19 cellular contexts compared by ENCODE assay signal in the genomic region with DNA sequence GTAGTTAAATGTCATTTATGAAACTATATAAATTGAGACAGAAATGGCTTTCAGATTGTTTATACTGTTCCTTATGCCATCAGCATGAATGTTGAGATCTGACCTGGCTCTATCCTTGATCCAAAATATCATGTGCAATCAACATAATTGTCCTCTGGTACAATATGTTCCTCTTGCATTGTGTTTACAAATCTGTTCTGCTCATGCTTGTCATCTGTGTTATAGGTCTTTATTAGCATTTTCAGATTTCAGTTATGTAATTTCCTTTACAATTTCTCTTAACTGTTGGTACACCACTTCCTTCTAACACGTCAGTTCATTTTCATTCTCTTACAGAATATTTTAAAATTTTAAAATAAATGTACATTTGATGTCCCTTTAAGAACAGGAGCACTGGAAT. TPM values are rescaled to one million over a fixed set of nuclear protein-coding genes. Genes with fewer than 3 reads are reported as not detected.
DNase-seq lines count a peak whose midpoint lies in the region; ATAC-seq and TF ChIP-seq lines count a peak whose summit lies in the region.
"Had no signal": no experiment of that assay in that cellular context is flagged by ENCODE, and none has a peak within 500 bp of the region (broad histone marks: within the 10 kb centered on the region; RNA-seq: fewer than 3 reads in every experiment).

No MANE protein-coding gene starts in this region.

- peaks cover 19% of the 10 kb centered on the region for H3K27me3 ChIP-seq in CD4-positive, alpha-beta T cell (ENCODE audit: control insufficient read depth, insufficient read depth, low read length)
- H3K27me3 ChIP-seq in stomach, result peaks cover 0 to 16% (median 0%) of the 10 kb centered on the region in 3 donors
- H3K27me3 ChIP-seq in Caco-2 (replicated peaks; ENCODE audit: control insufficient read depth, insufficient read depth, low read length), result no peaks in the 10 kb centered on the region
- no peaks in the 10 kb centered on the region for H3K27me3 ChIP-seq in adrenal gland
- H3K27me3 ChIP-seq: body of pancreas had no signal

- POLR2A ChIA-PET in CD4-positive, alpha-beta T cell (lab: Charles Lee), result no interaction called here
- POLR2A ChIA-PET in Caco-2 (lab: Charles Lee), result no interaction called here

- TF ChIP-seq CTCF in CD4-positive, alpha-beta T cell (IDR thresholded peaks at IDR 0.05), result no peak
- no peak for TF ChIP-seq CTCF in stomach (IDR thresholded peaks at IDR 0.05)
- no peak for TF ChIP-seq CTCF in Caco-2 (IDR thresholded peaks at IDR 0.05; ENCODE audit: insufficient read depth in 1 of 2, low read depth in 1 of 2, low read length in 1 of 2, severe bottlenecking in 1 of 2, unreplicated experiment in 1 of 2)
- no peak for TF ChIP-seq CTCF in adrenal gland (IDR thresholded peaks at IDR 0.05)

- no peak overlapping the region for H3K27ac ChIP-seq in CD4-positive, alpha-beta T cell (ENCODE audit: low read depth, low read length)
- H3K27ac ChIP-seq in stomach, result peak overlapping the region in 2 of 5 donors; percentile 84 to 88
- H3K27ac ChIP-seq in adrenal gland, result no peak overlapping the region
- H3K27ac ChIP-seq: body of pancreas, thoracic aorta had no signal

- peaks cover 22% of the 10 kb centered on the region for H3K27me3 Mint-ChIP-seq in CD4-positive, alpha-beta T cell
- H3K27me3 Mint-ChIP-seq in immature natural killer cell (ENCODE audit: low read depth in 3 of 3) (peaks cover 3 to 7% (median 3%) of the 10 kb centered on the region in 3 donors), Caco-2 (ENCODE audit: insufficient read depth, unreplicated experiment) (no peaks in the 10 kb centered on the region)

- peaks cover 22% of the 10 kb centered on the region for H3K4me1 Mint-ChIP-seq in CD4-positive, alpha-beta T cell (ENCODE audit: low read depth)
- H3K4me1 Mint-ChIP-seq in immature natural killer cell (peaks cover 37% of the 10 kb centered on the region in 2 donors), Caco-2 (ENCODE audit: low read depth, unreplicated experiment) (peaks cover 40% of the 10 kb centered on the region)

- H3K9me3 ChIP-seq in CD4-positive, alpha-beta T cell (ENCODE audit: control insufficient read depth, low read length), result no peaks in the 10 kb centered on the region
- no peaks in the 10 kb centered on the region for H3K9me3 ChIP-seq in stomach
- 0 out of 2 replicates have a peak, but pooled peaks cover 3% of the 10 kb centered on the region for H3K9me3 ChIP-seq in Caco-2
- H3K9me3 ChIP-seq in adrenal gland (replicated peaks in 1 of 3), result no peaks in the 10 kb centered on the region
- H3K9me3 ChIP-seq: body of pancreas, thoracic aorta had no signal

- no peak for ATAC-seq in CD4-positive, alpha-beta T cell (ENCODE audit: poor library complexity)
- ATAC-seq: activated T-cell treated with anti-CD3 and anti-CD28 coated beads, Interleukin-2, amount 50 U/mL, for 72 hours; body of pancreas; Panc1 had no signal

- H3K9me3 Mint-ChIP-seq in CD4-positive, alpha-beta T cell, result no peaks in the 10 kb centered on the region
- no peaks in the 10 kb centered on the region for H3K9me3 Mint-ChIP-seq in immature natural killer cell
- no peaks in the 10 kb centered on the region for H3K9me3 Mint-ChIP-seq in Caco-2 (ENCODE audit: unreplicated experiment)
- H3K9me3 Mint-ChIP-seq: activated naive CD8-positive, alpha-beta T cell treated with anti-CD3 and anti-CD28 coated beads for 36 hours; activated T-cell treated with anti-CD3 and anti-CD28 coated beads, Interleukin-2, amount 50 U/mL, for 72 hours; T-helper 2 cell treated with Interferon-gamma antibody and Interleukin-4, amounts not matched to agents 5 μg/mL and 100 μg/mL, for 36 hours had no signal

- H3K4me1 ChIP-seq in stomach (peaks cover 8 to 52% (median 21%) of the 10 kb centered on the region in 4 donors), Caco-2 (peaks cover 23% of the 10 kb centered on the region), adrenal gland (replicated peaks in 1 of 2) (peaks cover 4 to 22% of the 10 kb centered on the region in 2 donors)

- CTCF ChIA-PET in CD4-positive, alpha-beta T cell (lab: Charles Lee), result no interaction called here
- CTCF ChIA-PET in Caco-2 (lab: Charles Lee), result no interaction called here

- no peak for DNase-seq in CD4-positive, alpha-beta T cell
- peak; percentile 18 for DNase-seq in NOMO-1 treated with dmso at 0.1 percent for 144 hours (lab: John Stamatoyannopoulos, UW; ENCODE audit: unreplicated experiment)
- DNase-seq in immature natural killer cell, result peak in 1 of 3 donors; percentile 25
- no peak for DNase-seq in stomach
- DNase-seq in Caco-2, result no peak
- no peak for DNase-seq in adrenal gland
- DNase-seq in activated gamma-delta T cell treated with Interleukin-2 at 50 U/mL for 16 hours, result no peak
- DNase-seq: activated CD4-positive, CD25-positive, alpha-beta regulatory T cell; activated naive CD8-positive, alpha-beta T cell treated with anti-CD3 and anti-CD28 coated beads for 36 hours; activated T-cell treated with anti-CD3 and anti-CD28 coated beads, Interleukin-2, amount 50 U/mL, for 72 hours; body of pancreas; cortex of kidney; NCI-H1105 treated with DMSO at 0.1 percent for 48 hours; NCI-H526; stimulated activated CD4-positive, alpha-beta T cell treated with anti-CD3 and anti-CD28 coated beads, Interleukin-15, amount 100 ng/mL, for 24 hours had no signal

- peak overlapping the region; percentile 68 for H3K27ac Mint-ChIP-seq in CD4-positive, alpha-beta T cell
- H3K27ac Mint-ChIP-seq in immature natural killer cell (peak overlapping the region in 2 of 6 donors; percentile 39 to 84), Caco-2 (ENCODE audit: unreplicated experiment) (no peak overlapping the region)
- H3K27ac Mint-ChIP-seq: activated naive CD8-positive, alpha-beta T cell treated with anti-CD3 and anti-CD28 coated beads for 36 hours; activated T-cell treated with anti-CD3 and anti-CD28 coated beads, Interleukin-2, amount 50 U/mL, for 72 hours; B cell; T-helper 2 cell treated with Interferon-gamma antibody and Interleukin-4, amounts not matched to agents 5 μg/mL and 100 μg/mL, for 36 hours had no signal

- H3K4me3 Mint-ChIP-seq in CD4-positive, alpha-beta T cell, result peak overlapping the region; percentile 42
- H3K4me3 Mint-ChIP-seq in immature natural killer cell (peak overlapping the region in 3 of 5 donors; percentile 41 to 74 (median 60)), Caco-2 (ENCODE audit: unreplicated experiment) (no peak overlapping the region)
- H3K4me3 Mint-ChIP-seq: B cell had no signal

- H3K36me3 Mint-ChIP-seq in CD4-positive, alpha-beta T cell (ENCODE audit: low read depth), result no peaks in the 10 kb centered on the region
- no peaks in the 10 kb centered on the region for H3K36me3 Mint-ChIP-seq in immature natural killer cell
- no peaks in the 10 kb centered on the region for H3K36me3 Mint-ChIP-seq in Caco-2 (ENCODE audit: insufficient read depth, unreplicated experiment)

- H3K4me3 ChIP-seq in stomach (peak overlapping the region in 3 of 4 donors; percentile 61 to 69 (median 63)), Caco-2 (ENCODE audit: low read depth, low read length) (no peak overlapping the region), adrenal gland (no peak overlapping the region)
- H3K4me3 ChIP-seq: body of pancreas had no signal

- 35 to 57% (median 41%) methylated on average over 1 of the region's 1 CpG for WGBS in stomach, 5 donors
- 59 to 76% (median 68%) methylated on average over 1 of the region's 1 CpG for WGBS in adrenal gland, 4 donors

- no peak for TF ChIP-seq EP300 in stomach (IDR thresholded peaks at IDR 0.05)

- intact Hi-C loops in CD4-positive, alpha-beta T cell (cut with DNase I, micrococcal nuclease), result no loop called here
- intact Hi-C loops in stomach (cut with DNase I; ENCODE audit: low total_unique reads) (no loop called here), Caco-2 (cut with micrococcal nuclease; ENCODE audit: unreplicated experiment) (loop anchor here (5.0 to 10.0 kb wide), 2 partner anchors 192 to 326 kb away; no protein-coding TSS in a partner anchor), adrenal gland (cut with DNase I) (no loop called here)

- H3K36me3 ChIP-seq in stomach (peaks cover 0 to 5% (median 0%) of the 10 kb centered on the region in 4 donors), Caco-2 (ENCODE audit: control insufficient read depth, insufficient read depth, low read length) (no peaks in the 10 kb centered on the region), adrenal gland (replicated peaks in 1 of 2) (no peaks in the 10 kb centered on the region)
- H3K36me3 ChIP-seq: thoracic aorta had no signal

- no peak for TF ChIP-seq POLR2A in stomach (IDR thresholded peaks at IDR 0.05)
- TF ChIP-seq POLR2A in adrenal gland (IDR thresholded peaks at IDR 0.05), result no peak

- no TSS peak for BruUV-seq in Caco-2 (replicated peaks; lab: Mats Ljungman, UMichigan)

RNA-seq across cellular contexts. Expression of a gene that starts 1.6 kb away (rescaled TPM):
- 10 to 100 TPM in 1 of 2 experiments, 1 to 10 TPM in 1; 9.3 to 10.4 TPM for total RNA-seq in CD4-positive, alpha-beta T cell
- polyA plus RNA-seq in immature natural killer cell, result 1 to 10 TPM; 2.3 to 7.9 (median 5.6) TPM
- total RNA-seq in stomach, result 100 to 1,000 TPM in 1 of 5 donors, 10 to 100 TPM in 4; 13.6 to 492 (median 53.6) TPM
- 100 to 1,000 TPM in 1 of 3 donors, 10 to 100 TPM in 2; 30.0 to 396 (median 37.1) TPM for polyA plus RNA-seq in stomach
- total RNA-seq in Caco-2 (2022), result 85.5 and 91.5 TPM in 2 replicates
- total RNA-seq in adrenal gland, result 10 to 100 TPM in 5 of 8 donors, 1 to 10 TPM in 3; 3.6 to 78.5 (median 19.7) TPM
- 10 to 100 TPM; 12.0 to 17.9 (median 14.7) TPM for polyA plus RNA-seq in adrenal gland
- total RNA-seq: B cell had no signal

Comparison
In these comparisons a context has a peak if more than half of its experiments do, and no peak if none do; other contexts are left out.
1. H3K4me3 ChIP-seq: peak in stomach (3 of 4); none in Caco-2 (single experiment) and adrenal gland (0 of 4).